Comparison of ENCODE assay signal across 1 cellular context in the genomic region with DNA sequence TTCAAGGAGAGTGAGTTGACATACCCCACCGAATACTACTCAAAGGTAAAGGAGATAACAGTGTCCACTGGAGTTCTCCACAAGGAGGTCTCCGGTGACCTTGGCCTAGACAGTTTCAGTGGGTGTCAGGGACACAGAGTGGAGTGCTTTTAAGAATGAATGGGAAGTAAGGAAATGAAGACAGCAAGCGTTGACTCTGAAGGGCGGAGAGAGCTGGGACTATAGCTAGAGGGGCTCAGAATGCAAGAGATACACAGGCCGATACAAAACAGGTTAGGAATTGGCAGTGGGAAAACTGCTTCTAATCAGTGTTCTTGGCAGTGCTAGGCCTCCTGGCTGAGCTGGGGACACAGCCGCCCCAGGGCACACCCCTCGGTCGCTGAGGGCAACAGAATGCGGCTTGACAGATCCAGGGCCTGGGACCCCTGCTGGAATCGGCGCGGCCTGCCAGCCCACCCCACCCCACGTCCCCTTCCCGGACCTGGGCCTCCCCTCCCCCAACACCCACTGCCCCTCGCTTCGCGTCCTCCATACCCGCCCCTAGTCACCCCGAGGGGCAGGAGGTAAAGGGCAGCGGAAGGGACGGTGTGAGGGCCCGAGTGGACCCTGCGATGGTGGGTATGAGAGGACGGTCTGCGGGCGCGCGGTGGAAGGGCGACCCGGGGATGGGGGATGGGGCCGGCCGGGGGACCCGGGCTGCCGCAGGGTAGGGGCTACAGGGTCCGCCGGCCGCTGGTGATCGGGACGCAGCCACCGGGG.
TF ChIP-seq lines count a peak whose summit lies in the region.

No MANE protein-coding gene starts in this region.

TF ChIP-seq in HCT116, 20 proteins besides CTCF, POLR2A, EP300 and RAD21:
- no peak for TF ChIP-seq JUND (IDR thresholded peaks at IDR 0.05)
- TF ChIP-seq ELF1 (IDR thresholded peaks at IDR 0.05; ENCODE audit: borderline replicate concordance, low read depth), result no peak
- TF ChIP-seq POLR2AphosphoS5 (IDR thresholded peaks at IDR 0.05; ENCODE audit: low read depth, low read length), result no peak
- TF ChIP-seq SP1 (IDR thresholded peaks at IDR 0.05; ENCODE audit: low read depth), result no peak
- TF ChIP-seq ZNF274 (IDR thresholded peaks at IDR 0.05; ENCODE audit: low read depth, low read length), result no peak
- TF ChIP-seq ZFX (IDR thresholded peaks at IDR 0.05), result no peak
- no peak for TF ChIP-seq EZH2phosphoT487 (IDR thresholded peaks at IDR 0.05; ENCODE audit: borderline replicate concordance)
- no peak for TF ChIP-seq EGR1 (IDR thresholded peaks at IDR 0.05; ENCODE audit: low read depth)
- TF ChIP-seq CEBPB (IDR thresholded peaks at IDR 0.05; ENCODE audit: low read depth), result no peak
- no peak for TF ChIP-seq YY1 (IDR thresholded peaks at IDR 0.05; ENCODE audit: extremely low read depth, insufficient replicate concordance, low read depth, low read length)
- TF ChIP-seq EZH2 (IDR thresholded peaks at IDR 0.05), result no peak
- TF ChIP-seq SRF (IDR thresholded peaks at IDR 0.05; ENCODE audit: low read depth), result no peak
- TF ChIP-seq FOSL1 (IDR thresholded peaks at IDR 0.05; ENCODE audit: low read depth), result no peak
- no peak for TF ChIP-seq TCF7L2 (IDR thresholded peaks at IDR 0.05; ENCODE audit: borderline replicate concordance, extremely low read depth, insufficient read depth, insufficient read length)
- TF ChIP-seq REST (IDR thresholded peaks at IDR 0.05; ENCODE audit: low read depth), result no peak
- TF ChIP-seq MAX (IDR thresholded peaks at IDR 0.05), result no peak
- TF ChIP-seq SIN3A (IDR thresholded peaks at IDR 0.05; ENCODE audit: low read depth), result no peak
